Comparison of ENCODE assay signal across 8 cellular contexts in genomic region chr2:9002313-9002636, GRCh38. TPM values are rescaled to one million over a fixed set of nuclear protein-coding genes. Genes with fewer than 3 reads are reported as not detected.
DNase-seq lines count a peak whose midpoint lies in the region; ATAC-seq and TF ChIP-seq lines count a peak whose summit lies in the region.

No MANE protein-coding gene starts in this region.

- peaks cover 20% of the 10 kb centered on the region for H3K4me1 Mint-ChIP-seq in activated CD4-positive, alpha-beta T cell treated with anti-CD3 and anti-CD28 coated beads, Interleukin-2, amount 10 ng/mL, durations not matched to agents 7 days and 5 days

- ATAC-seq in HG03280 (IDR thresholded peaks at IDR 0.05; ENCODE audit: unreplicated experiment): no peak
- ATAC-seq in left colon: no peak
- ATAC-seq in HG03520 (IDR thresholded peaks at IDR 0.05; ENCODE audit: unreplicated experiment): no peak

- H3K36me3 ChIP-seq in ascending aorta: no peaks in the 10 kb centered on the region
- H3K36me3 ChIP-seq in iPS-20b (ENCODE audit: insufficient read depth, low read depth, low read length): no peaks in the 10 kb centered on the region
- H3K36me3 ChIP-seq in suprapubic skin: no peaks in the 10 kb centered on the region

- no peak overlapping the region for H3K27ac Mint-ChIP-seq in activated CD4-positive, alpha-beta T cell treated with anti-CD3 and anti-CD28 coated beads, Interleukin-2, amount 10 ng/mL, durations not matched to agents 7 days and 5 days

- DNase-seq in activated CD4-positive, alpha-beta T cell treated with anti-CD3 and anti-CD28 coated beads, Interleukin-2, amount 10 ng/mL, durations not matched to agents 7 days and 5 days: no peak
- no peak for DNase-seq in activated CD4-positive, alpha-beta T cell treated with anti-CD3 and anti-CD28 coated beads, Interleukin-2, amount 50 U/mL, for 4 hours
- no peak for DNase-seq in ascending aorta (ENCODE audit: low spot score in 2 of 2)
- no peak for DNase-seq in suprapubic skin (ENCODE audit: low spot score in 2 of 2)
- DNase-seq in left colon: no peak

- peak overlapping the region; percentile 78 for H3K4me3 Mint-ChIP-seq in activated CD4-positive, alpha-beta T cell treated with anti-CD3 and anti-CD28 coated beads, Interleukin-2, amount 10 ng/mL, durations not matched to agents 7 days and 5 days

- H3K36me3 Mint-ChIP-seq in activated CD4-positive, alpha-beta T cell treated with anti-CD3 and anti-CD28 coated beads, Interleukin-2, amount 10 ng/mL, durations not matched to agents 7 days and 5 days (ENCODE audit: low read depth): no peaks in the 10 kb centered on the region

- H3K4me3 ChIP-seq in ascending aorta (peak overlapping the region; percentile 80 to 97), iPS-20b (ENCODE audit: low read length) (peak overlapping the region; percentile 75), suprapubic skin (peak overlapping the region; percentile 78)

- H3K9me3 ChIP-seq in ascending aorta (no peaks in the 10 kb centered on the region), iPS-20b (ENCODE audit: insufficient read depth, low read depth, low read length) (no peaks in the 10 kb centered on the region), suprapubic skin (no peaks in the 10 kb centered on the region)

- H3K27me3 Mint-ChIP-seq in activated CD4-positive, alpha-beta T cell treated with anti-CD3 and anti-CD28 coated beads, Interleukin-2, amount 10 ng/mL, durations not matched to agents 7 days and 5 days: peaks cover 7% of the 10 kb centered on the region

- TF ChIP-seq CTCF in ascending aorta (IDR thresholded peaks at IDR 0.05) (no peak), suprapubic skin (IDR thresholded peaks at IDR 0.05) (no peak)

- no peak for TF ChIP-seq POLR2A in suprapubic skin (IDR thresholded peaks at IDR 0.05)

- 50% methylated on average over 7 of the region's 7 CpGs for WGBS in suprapubic skin

- CTCF ChIA-PET in activated CD4-positive, alpha-beta T cell treated with anti-CD3 and anti-CD28 coated beads, Interleukin-2, amount 10 ng/mL, durations not matched to agents 7 days and 5 days (lab: Charles Lee): interaction anchor here (1.2 kb wide), 1 partner anchor 141 kb away, joined by 4 read pairs; no protein-coding TSS in a partner anchor

- intact Hi-C loops in ascending aorta (cut with DNase I) (loop anchor here (5.0 to 10.0 kb wide), 4 partner anchors 140 to 423 kb away; partner anchors contain the start of genes CPSF3, ITGB1BP1 and KIDINS220), left colon (cut with DNase I, micrococcal nuclease) (no loop called here)

- H3K4me1 ChIP-seq in ascending aorta (peaks cover 0 to 13% of the 10 kb centered on the region in 2 donors), iPS-20b (ENCODE audit: insufficient read depth, low read length) (peaks cover 24% of the 10 kb centered on the region), suprapubic skin (peaks cover 19% of the 10 kb centered on the region)

- no peaks in the 10 kb centered on the region for H3K9me3 Mint-ChIP-seq in activated CD4-positive, alpha-beta T cell treated with anti-CD3 and anti-CD28 coated beads, Interleukin-2, amount 10 ng/mL, durations not matched to agents 7 days and 5 days

- H3K27me3 ChIP-seq in ascending aorta: no peaks in the 10 kb centered on the region
- peaks cover 18% of the 10 kb centered on the region for H3K27me3 ChIP-seq in iPS-20b (ENCODE audit: insufficient read depth, low read length)
- H3K27me3 ChIP-seq in suprapubic skin: no peaks in the 10 kb centered on the region

- TF ChIP-seq EP300 in suprapubic skin (IDR thresholded peaks at IDR 0.05): no peak

- peak overlapping the region in 1 of 2 donors; percentile 11 for H3K27ac ChIP-seq in ascending aorta
- H3K27ac ChIP-seq in iPS-20b (ENCODE audit: low read length): no peak overlapping the region
- H3K27ac ChIP-seq in suprapubic skin: no peak overlapping the region

- peak overlapping the region; percentile 57; the same call in 1 of the 2 replicates for H3K9ac ChIP-seq in iPS-20b (ENCODE audit: low read depth, low read length)

- POLR2A ChIA-PET in activated CD4-positive, alpha-beta T cell treated with anti-CD3 and anti-CD28 coated beads, Interleukin-2, amount 10 ng/mL, durations not matched to agents 7 days and 5 days (lab: Charles Lee): no interaction called here

RNA-seq across cellular contexts. Expression of gene MBOAT2, which starts 1.2 kb away (rescaled TPM):
- 10 to 100 TPM in 1 of 2 experiments, 1 to 10 TPM in 1; 8.8 to 10.6 TPM for total RNA-seq in activated CD4-positive, alpha-beta T cell treated with anti-CD3 and anti-CD28 coated beads, Interleukin-2, amount 10 ng/mL, durations not matched to agents 7 days and 5 days
- 8.0 TPM for total RNA-seq in ascending aorta
- 10 to 100 TPM; 44.4 to 55.8 (median 51.1) TPM for total RNA-seq in suprapubic skin
- 10 to 100 TPM; 67.0 to 73.8 TPM for total RNA-seq in left colon
